In genomic region chr5:127812570-127812969, GRCh38 we compare ENCODE assay signal across 24 cellular contexts.
DNase-seq lines count a peak whose midpoint lies in the region; ATAC-seq and TF ChIP-seq lines count a peak whose summit lies in the region.
"Had no signal": no experiment of that assay in that cellular context is flagged by ENCODE, and none has a peak within 500 bp of the region (broad histone marks: within the 10 kb centered on the region; RNA-seq: fewer than 3 reads in every experiment).

No MANE protein-coding gene starts in this region.

- in situ Hi-C loops in GM23248 (cut with MboI), result no loop called here

- no peak overlapping the region for H3K27ac ChIP-seq in GM23248
- peak overlapping the region; percentile 77 for H3K27ac ChIP-seq in PC-9
- no peak overlapping the region for H3K27ac ChIP-seq in osteoblast (ENCODE audit: low read depth, low read length)
- H3K27ac ChIP-seq: C4-2B, prostate gland, SK-N-MC, suprapubic skin had no signal

- H3K9me2 ChIP-seq in GM23248 (ENCODE audit: insufficient read depth) (no peaks in the 10 kb centered on the region), PC-9 (ENCODE audit: insufficient read depth) (no peaks in the 10 kb centered on the region)

- H3F3A ChIP-seq in GM23248 (ENCODE audit: insufficient read depth), result peaks cover 24% of the 10 kb centered on the region
- H3F3A ChIP-seq in PC-9 (ENCODE audit: insufficient read depth, low read depth), result peaks cover 20% of the 10 kb centered on the region

- peaks cover 31% of the 10 kb centered on the region for H3K4me1 ChIP-seq in GM23248 (ENCODE audit: insufficient read depth)
- H3K4me1 ChIP-seq in PC-9 (replicated peaks; ENCODE audit: insufficient read depth), result peaks cover 39% of the 10 kb centered on the region
- H3K4me1 ChIP-seq in osteoblast (ENCODE audit: insufficient read depth, low read length), result peaks cover 19% of the 10 kb centered on the region
- H3K4me1 ChIP-seq: prostate gland, suprapubic skin had no signal

- no peaks in the 10 kb centered on the region for H4K20me1 ChIP-seq in GM23248 (ENCODE audit: insufficient read depth)
- H4K20me1 ChIP-seq in PC-9 (ENCODE audit: insufficient read depth), result no peaks in the 10 kb centered on the region
- H4K20me1 ChIP-seq in osteoblast (ENCODE audit: insufficient read depth, low read length), result no peaks in the 10 kb centered on the region

- H2AFZ ChIP-seq in GM23248 (no peak overlapping the region; the same call in 1 of the 2 replicates), PC-9 (peak overlapping the region; percentile 40; the same call in 1 of the 2 replicates), osteoblast (ENCODE audit: low read length) (peak overlapping the region; percentile 23)

- H3K4me3 ChIP-seq in GM23248 (no peak overlapping the region), PC-9 (no peak overlapping the region), epithelial cell of esophagus (ENCODE audit: low read length) (no peak overlapping the region), osteoblast (ENCODE audit: insufficient read depth, low read length) (no peak overlapping the region)
- H3K4me3 ChIP-seq: HAP-1, prostate gland, SK-N-MC, skin epidermis, suprapubic skin had no signal

- no TSS peak for BruUV-seq in PC-9 (replicated peaks; lab: Mats Ljungman, UMichigan)

- TF ChIP-seq CTCF in PC-9 (conservative IDR thresholded peaks at IDR 0.05), result no peak
- TF ChIP-seq CTCF in epithelial cell of esophagus (IDR thresholded peaks at IDR 0.05; ENCODE audit: insufficient read depth, low read depth, low read length, missing control alignments), result no peak
- TF ChIP-seq CTCF in osteoblast (IDR thresholded peaks at IDR 0.05; ENCODE audit: extremely low read depth, low read depth, low read length), result no peak

- H3K4me2 ChIP-seq in GM23248 (ENCODE audit: unreplicated experiment) (peak overlapping the region; percentile 87), PC-9 (peak overlapping the region; percentile 46), osteoblast (ENCODE audit: insufficient read depth, low read length) (peak overlapping the region; percentile 57)

- H3K9ac ChIP-seq in GM23248, result no peak overlapping the region

- CTCF ChIA-PET in PC-9 (lab: Charles Lee), result interaction anchor here (0.6 kb wide), 1 partner anchor 1955 kb away, joined by 3 read pairs; no protein-coding TSS in a partner anchor

- 46 to 52% methylated on average over 4 of the region's 4 CpGs for WGBS in GM23248 (ENCODE audit: low coverage in 1 of 2, low lambda C conversion rate in 2 of 2, missing lambda C conversion rate in 2 of 2), 2 experiments

- H3K79me2 ChIP-seq in GM23248 (ENCODE audit: insufficient read depth) (no peaks in the 10 kb centered on the region), PC-9 (ENCODE audit: low read depth) (no peaks in the 10 kb centered on the region), osteoblast (ENCODE audit: insufficient read depth, low read length) (no peaks in the 10 kb centered on the region)

- intact Hi-C loops in PC-9 (cut with micrococcal nuclease; ENCODE audit: unreplicated experiment), result no loop called here

- no peaks in the 10 kb centered on the region for H3K36me3 ChIP-seq in GM23248 (ENCODE audit: low read depth)
- H3K36me3 ChIP-seq in PC-9 (ENCODE audit: low read depth), result no peaks in the 10 kb centered on the region
- H3K36me3 ChIP-seq in osteoblast (ENCODE audit: insufficient read depth, low read length), result no peaks in the 10 kb centered on the region
- H3K36me3 ChIP-seq: HAP-1, prostate gland, suprapubic skin had no signal

- H3K27me3 ChIP-seq in GM23248 (replicated peaks; ENCODE audit: insufficient read depth), result no peaks in the 10 kb centered on the region
- H3K27me3 ChIP-seq in PC-9 (ENCODE audit: insufficient read depth, low read depth), result no peaks in the 10 kb centered on the region
- H3K27me3 ChIP-seq in osteoblast (ENCODE audit: insufficient read depth, low read length), result no peaks in the 10 kb centered on the region
- H3K27me3 ChIP-seq: suprapubic skin had no signal

- DNase-seq in GM23248 (no peak), PC-9 (peak; percentile 2 to 87), epithelial cell of esophagus (ENCODE audit: low read depth) (peak; percentile 72), osteoblast (ENCODE audit: insufficient read length, low spot score, missing footprints) (no peak), T-helper 1 cell (no peak), GM03348 (ENCODE audit: low spot score) (no peak)
- DNase-seq: activated effector memory CD4-positive, alpha-beta T cell treated with anti-CD3 and anti-CD28 coated beads, Interleukin-2, amount 50 U/mL, for 16 hours; cortex of kidney; left ventricle myocardium superior; NCI-H1105 treated with DMSO at 0.1 percent for 48 hours; NCI-H2081 treated with DMSO at 0.1 percent for 48 hours; NCI-H446 treated with DMSO at 0.1 percent for 48 hours; nephron progenitor cell; stimulated activated CD4-positive, alpha-beta T cell treated with anti-CD3 and anti-CD28 coated beads, Interleukin-2, amount 100 ng/mL, for 24 hours had no signal

- ATAC-seq in HG02840 (IDR thresholded peaks at IDR 0.05; ENCODE audit: low FRiP score, unreplicated experiment) (no peak), HG03025 (IDR thresholded peaks at IDR 0.05; ENCODE audit: low FRiP score, unreplicated experiment) (no peak)
- ATAC-seq: left ventricle myocardium superior; Panc1; stimulated activated memory B cell treated with anti-CD40 and anti-IgM and Interleukin-4, amounts not matched to agents 10 μg/mL and 1 μg/mL and 100 μg/mL, for 72 hours had no signal

- no peaks in the 10 kb centered on the region for H3K9me3 ChIP-seq in GM23248 (ENCODE audit: low read depth)
- no peaks in the 10 kb centered on the region for H3K9me3 ChIP-seq in PC-9 (ENCODE audit: insufficient read depth, low read depth)
- no peaks in the 10 kb centered on the region for H3K9me3 ChIP-seq in osteoblast (ENCODE audit: low read depth, low read length)
- H3K9me3 ChIP-seq: prostate gland, suprapubic skin had no signal

- POLR2A ChIA-PET in PC-9 (lab: Charles Lee; ENCODE audit: unreplicated experiment), result no interaction called here

Comparison
In these comparisons a context has a peak if more than half of its experiments do, and no peak if none do; other contexts are left out.
1. DNase-seq: peak in PC-9 (2 of 2) and epithelial cell of esophagus (single experiment); none in GM23248 (single experiment), osteoblast (single experiment), T-helper 1 cell (0 of 5) and GM03348 (single experiment).
2. Peak in every context shown above with its lines, with median percentiles within 50 percentile points of each other: H3K4me2 ChIP-seq.